8 cellular contexts compared by ENCODE assay signal in genomic region chr9:97710356-97711222, GRCh38. TPM values are rescaled to one million over a fixed set of nuclear protein-coding genes. Genes with fewer than 3 reads are reported as not detected.
A peak's percentile ranks its signal among the peaks of the same experiment; 100 is the strongest.
DNase-seq lines count a peak whose midpoint lies in the region; ATAC-seq and TF ChIP-seq lines count a peak whose summit lies in the region.

No MANE protein-coding gene starts in this region.

- H3K27ac ChIP-seq in adrenal gland = no peak overlapping the region
- no peak overlapping the region for H3K27ac ChIP-seq in heart right ventricle
- H3K27ac ChIP-seq in psoas muscle = no peak overlapping the region

- H3K36me3 ChIP-seq in adrenal gland (replicated peaks in 1 of 2) (no peaks in the 10 kb centered on the region), heart right ventricle (no peaks in the 10 kb centered on the region), psoas muscle (ENCODE audit: insufficient read depth in 1 of 2, low read depth in 1 of 2) (no peaks in the 10 kb centered on the region)

- H3K4me3 ChIP-seq in adrenal gland = no peak overlapping the region
- H3K4me3 ChIP-seq in heart right ventricle = no peak overlapping the region
- H3K4me3 ChIP-seq in psoas muscle = no peak overlapping the region

- ATAC-seq in GM21360 (IDR thresholded peaks at IDR 0.05; ENCODE audit: unreplicated experiment) = peak; percentile 71
- ATAC-seq in heart right ventricle = peak; percentile 55 to 89 (median 86)
- peak; percentile 73 to 93 (median 84) for ATAC-seq in psoas muscle
- ATAC-seq in GM18519 (IDR thresholded peaks at IDR 0.05; ENCODE audit: low FRiP score, unreplicated experiment) = no peak

- intact Hi-C loops in adrenal gland (cut with DNase I) = loop anchor here (5.0 to 10.0 kb wide), 3 partner anchors 182 to 324 kb away; no protein-coding TSS in a partner anchor
- intact Hi-C loops in heart right ventricle (cut with DNase I) = loop anchor here (1.0 to 10.0 kb wide), 8 partner anchors 92 to 554 kb away; no protein-coding TSS in a partner anchor
- intact Hi-C loops in psoas muscle (cut with DNase I) = loop anchor here (2.0 to 10.0 kb wide), 4 partner anchors 64 to 544 kb away; partner anchors contain the start of gene TBC1D2 (in 1 of the 2)

- 13 to 24% (median 22%) methylated on average over 8 to 9 of the region's 9 CpGs for WGBS in adrenal gland, 4 donors
- WGBS in heart right ventricle, 2 donors = 21 to 23% methylated on average over 9 of the region's 9 CpGs
- WGBS in psoas muscle, 3 donors = 23 to 24% (median 23%) methylated on average over 9 of the region's 9 CpGs

- peak; percentile 89 for DNase-seq in COLO829 (ENCODE audit: low spot score)
- peak; percentile 66 for DNase-seq in MV-4-11 (lab: John Stamatoyannopoulos, UW)
- peak; percentile 40 to 44 for DNase-seq in SHP77 (lab: John Stamatoyannopoulos, UW)
- peak; percentile 43 to 72 (median 60) for DNase-seq in adrenal gland
- DNase-seq in heart right ventricle = peak in 1 of 2 donors; percentile 34
- no peak for DNase-seq in psoas muscle

- TF ChIP-seq CTCF in adrenal gland (IDR thresholded peaks at IDR 0.05) = peak; percentile 69 to 86 (median 79)
- peak; percentile 63 to 91 (median 87) for TF ChIP-seq CTCF in heart right ventricle (IDR thresholded peaks at IDR 0.05)
- TF ChIP-seq CTCF in psoas muscle (IDR thresholded peaks at IDR 0.05) = peak; percentile 84

- TF ChIP-seq POLR2A in adrenal gland (IDR thresholded peaks at IDR 0.05) = no peak

- H3K4me1 ChIP-seq in adrenal gland (replicated peaks in 1 of 2) (no peaks in the 10 kb centered on the region), heart right ventricle (peaks cover 0 to 3% (median 0%) of the 10 kb centered on the region in 9 donors), psoas muscle (no peaks in the 10 kb centered on the region)

- no peaks in the 10 kb centered on the region for H3K9me3 ChIP-seq in adrenal gland (replicated peaks in 1 of 3)
- H3K9me3 ChIP-seq in heart right ventricle = no peaks in the 10 kb centered on the region
- H3K9me3 ChIP-seq in psoas muscle = no peaks in the 10 kb centered on the region

- H3K27me3 ChIP-seq in adrenal gland (no peaks in the 10 kb centered on the region), heart right ventricle (peaks cover 0 to 44% (median 11%) of the 10 kb centered on the region in 7 donors), psoas muscle (ENCODE audit: insufficient read depth in 3 of 3, low read length in 2 of 3) (no peaks in the 10 kb centered on the region)

RNA-seq across cellular contexts. Expression of gene XPA, which starts 13.4 kb away (rescaled TPM):
- 10 to 100 TPM in 7 of 8 donors, 1 to 10 TPM in 1; 7.5 to 17.5 (median 15.3) TPM for total RNA-seq in adrenal gland
- polyA plus RNA-seq in adrenal gland = 10 to 100 TPM in 2 of 3 donors, 1 to 10 TPM in 1; 8.9 to 18.0 (median 15.4) TPM
- 10 to 100 TPM in 3 of 10 donors, 1 to 10 TPM in 7; 7.9 to 13.7 (median 9.3) TPM for total RNA-seq in heart right ventricle
- 1 to 10 TPM; 5.7 to 6.9 TPM for polyA plus RNA-seq in heart right ventricle
- 10 to 100 TPM in 3 of 4 donors, 1 to 10 TPM in 1; 9.0 to 17.6 (median 10.9) TPM for total RNA-seq in psoas muscle
- 10 to 100 TPM in 1 of 3 donors, 1 to 10 TPM in 2; 5.2 to 12.8 (median 8.5) TPM for polyA plus RNA-seq in psoas muscle

Comparison
In these comparisons a context has a peak if more than half of its experiments do, and no peak if none do; other contexts are left out.
1. DNase-seq: peak in COLO829 (single experiment), MV-4-11 (single experiment), SHP77 (2 of 2) and adrenal gland (7 of 7); none in psoas muscle (0 of 2).
2. Peak in every context shown above with its lines, with median percentiles within 50 percentile points of each other: CTCF ChIP-seq.